In the genomic region with DNA sequence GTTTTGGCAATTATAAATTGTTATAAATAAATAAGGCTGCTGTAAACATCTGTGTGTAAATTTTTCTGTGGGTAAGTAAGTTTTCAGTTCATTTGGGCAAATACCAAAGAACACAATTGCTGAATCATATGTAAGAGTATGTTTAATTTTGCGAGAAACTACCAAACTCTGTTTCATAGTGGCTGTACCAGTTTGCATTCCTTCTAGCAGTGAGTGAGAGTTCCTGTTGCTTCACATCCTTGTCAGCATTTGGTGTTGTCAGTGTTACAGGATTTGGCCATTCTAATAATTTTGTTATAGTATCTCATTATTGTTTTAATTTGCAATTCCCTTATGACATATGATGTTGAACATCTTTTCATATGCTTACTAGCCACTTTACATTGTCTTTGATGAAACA, we compare ENCODE assay signal across 33 cellular contexts. TPM values are rescaled to one million over a fixed set of nuclear protein-coding genes. Genes with fewer than 3 reads are reported as not detected.
"Had no signal": no experiment of that assay in that cellular context is flagged by ENCODE, and none has a peak within 500 bp of the region (broad histone marks: within the 10 kb centered on the region; RNA-seq: fewer than 3 reads in every experiment).

No MANE protein-coding gene starts in this region.

- H3K27me3 ChIP-seq: brain microvascular endothelial cell, cardiac muscle cell, MG63, Peyer's patch had no signal

- H3K36me3 ChIP-seq: brain microvascular endothelial cell, cardiac muscle cell, Peyer's patch had no signal

- H3K9me3 ChIP-seq: MG63, Peyer's patch had no signal

- H3K4me3 ChIP-seq: cardiac muscle cell, MG63, Peyer's patch had no signal

- H3K27ac ChIP-seq: brain microvascular endothelial cell, cardiac muscle cell, Peyer's patch, VCaP had no signal

- H3K4me1 ChIP-seq: Peyer's patch had no signal

- ATAC-seq: activated T-cell treated with anti-CD3 and anti-CD28 coated beads, Interleukin-2, amount 50 U/mL, for 4 hours had no signal

- DNase-seq: activated B cell treated with CpG ODN at 0.5 μM for 24 hours; activated CD4-positive, alpha-beta memory T cell treated with anti-CD3 and anti-CD28 coated beads for 36 hours; activated CD4-positive, alpha-beta T cell treated with anti-CD3 and anti-CD28 coated beads for 4 hours; activated CD4-positive, alpha-beta T cell treated with anti-CD3 and anti-CD28 coated beads, Interleukin-2, amount 50 U/mL, for 1 hour; activated CD4-positive, CD25-positive, alpha-beta regulatory T cell treated with anti-CD3 and anti-CD28 coated beads, Interleukin-2, amount 50 U/mL, for 72 hours; activated CD8-positive, alpha-beta memory T cell treated with anti-CD3 and anti-CD28 coated beads, Interleukin-2, amount 50 U/mL, for 4 hours; activated effector memory CD4-positive, alpha-beta T cell treated with Interleukin-2 at 50 U/mL for 16 hours; activated naive CD4-positive, alpha-beta T cell treated with anti-CD3 and anti-CD28 coated beads, Interleukin-2, amount 50 U/mL, for 16 hours; activated naive CD8-positive, alpha-beta T cell treated with anti-CD3 and anti-CD28 coated beads for 36 hours; activated T-cell treated with anti-CD3 and anti-CD28 coated beads for 4 hours; activated T-cell treated with anti-CD3 and anti-CD28 coated beads, Interleukin-2, amount 50 U/mL, for 4 hours; amniotic stem cell; aorta; brain microvascular endothelial cell; Karpas-422; MG63; NCI-H1048; NCI-H1105 treated with DMSO at 0.1 percent for 48 hours; NCI-H1436; NCI-H1694; NCI-H1930; NCI-H2081 treated with DMSO at 0.1 percent for 48 hours; NCI-H345; NCI-H524 treated with DMSO at 0.1 percent for 48 hours; Peyer's patch; RPMI8226; SIG-M5; SW 1271; T-helper 1 cell; T-helper 2 cell; T-helper 9 cell had no signal

RNA-seq across cellular contexts. Expression of gene TIGD4, which starts 48.6 kb away (rescaled TPM):
- polyA plus RNA-seq: aorta had no signal
